ENCODE assay signal across 8 cellular contexts in genomic region chr17:57902117-57902799, GRCh38. TPM values are rescaled to one million over a fixed set of nuclear protein-coding genes. Genes with fewer than 3 reads are reported as not detected.
DNase-seq lines count a peak whose midpoint lies in the region; ATAC-seq, FAIRE-seq and TF ChIP-seq lines count a peak whose summit lies in the region.

No MANE protein-coding gene starts in this region.

- H3K27me3 ChIP-seq in keratinocyte (ENCODE audit: control insufficient read depth, extremely low read depth, insufficient read depth, low read length) (no peaks in the 10 kb centered on the region), Karpas-422 (ENCODE audit: low read length) (no peaks in the 10 kb centered on the region)

- H3K4me2 ChIP-seq in keratinocyte (ENCODE audit: control insufficient read depth, extremely low read depth, insufficient read depth, low read depth, low read length) (no peak overlapping the region), Karpas-422 (ENCODE audit: low read depth, low read length, poor library complexity, severe bottlenecking) (no peak overlapping the region)

- H3K4me3 ChIP-seq in keratinocyte (ENCODE audit: control insufficient read depth in 2 of 3, extremely low read depth in 1 of 3, insufficient read depth in 2 of 3, low read depth in 1 of 3, low read length in 3 of 3) (no peak overlapping the region), Karpas-422 (ENCODE audit: low read length) (no peak overlapping the region)

- ATAC-seq in GM21367 (IDR thresholded peaks at IDR 0.05; ENCODE audit: unreplicated experiment) (peak; percentile 50), HG03565 (IDR thresholded peaks at IDR 0.05; ENCODE audit: unreplicated experiment) (peak; percentile 53)

- no peak overlapping the region for H3K9ac ChIP-seq in keratinocyte (ENCODE audit: control insufficient read depth, extremely low read depth, insufficient read depth, low read length)
- H3K9ac ChIP-seq in Karpas-422 (ENCODE audit: low read length), result no peak overlapping the region

- peaks cover 71% of the 10 kb centered on the region for H3K4me1 ChIP-seq in keratinocyte (ENCODE audit: control insufficient read depth, extremely low read depth, insufficient read depth, low read length)
- H3K4me1 ChIP-seq in Karpas-422 (ENCODE audit: low read length), result peaks cover 32% of the 10 kb centered on the region

- H2AFZ ChIP-seq in keratinocyte (ENCODE audit: control insufficient read depth, low read length) (no peak overlapping the region), Karpas-422 (ENCODE audit: low read length) (no peak overlapping the region)

- no peak for TF ChIP-seq CTCF in keratinocyte (optimal IDR thresholded peaks at IDR 0.05 in 1 of 3, IDR thresholded peaks at IDR 0.05 in 1 of 3, conservative IDR thresholded peaks at IDR 0.05 in 1 of 3; ENCODE audit: extremely low read depth in 1 of 3, insufficient read depth in 2 of 3, low read length in 3 of 3)

- H3K27ac ChIP-seq in keratinocyte (ENCODE audit: control insufficient read depth, insufficient read depth, low read length) (peak overlapping the region; percentile 86), Karpas-422 (ENCODE audit: low read length) (no peak overlapping the region)

- H3K9me2 ChIP-seq in Karpas-422 (replicated peaks; ENCODE audit: insufficient read depth, low read length), result no peaks in the 10 kb centered on the region

- no peaks in the 10 kb centered on the region for H4K20me1 ChIP-seq in keratinocyte (ENCODE audit: control insufficient read depth, extremely low read depth, insufficient read depth, low read length)
- H4K20me1 ChIP-seq in Karpas-422 (ENCODE audit: insufficient read depth, low read depth, low read length), result no peaks in the 10 kb centered on the region

- dilution Hi-C loops in keratinocyte (cut with MboI; ENCODE audit: extremely low pct_ligation_motif_present, low sequenced_read_pairs), result no loop called here

- H3K36me3 ChIP-seq in keratinocyte (ENCODE audit: control insufficient read depth in 2 of 2, extremely low read depth in 1 of 2, insufficient read depth in 2 of 2, low read length in 2 of 2) (no peaks in the 10 kb centered on the region), Karpas-422 (ENCODE audit: insufficient read depth, low read length) (no peaks in the 10 kb centered on the region)

- H3K9me3 ChIP-seq in keratinocyte (ENCODE audit: control insufficient read depth, low read depth, low read length) (no peaks in the 10 kb centered on the region), Karpas-422 (ENCODE audit: low read length) (no peaks in the 10 kb centered on the region)

- FAIRE-seq in keratinocyte (lab: Jason Lieb, UNC), result no peak

- peak; percentile 29 for DNase-seq in DMS79 treated with DMSO at 0.1 percent for 48 hours (lab: John Stamatoyannopoulos, UW)
- DNase-seq in keratinocyte (ENCODE audit: low read depth, low spot score), result no peak
- DNase-seq in Karpas-422, result no peak
- no peak for DNase-seq in NCI-H226
- no peak for DNase-seq in NCI-H2227 treated with DMSO at 0.1 percent for 48 hours (lab: John Stamatoyannopoulos, UW)
- no peak for DNase-seq in medulla oblongata (ENCODE audit: extremely low spot score)

- no peaks in the 10 kb centered on the region for H3K9me1 ChIP-seq in keratinocyte (ENCODE audit: control insufficient read depth, extremely low read depth, insufficient read depth, low read length)

- H3K79me2 ChIP-seq in keratinocyte (ENCODE audit: control insufficient read depth, insufficient read depth, low read length), result peaks cover 2% of the 10 kb centered on the region
- H3K79me2 ChIP-seq in Karpas-422 (ENCODE audit: low read length), result no peaks in the 10 kb centered on the region

RNA-seq across cellular contexts. Expression of gene MRPS23, which starts 52.4 kb away (rescaled TPM):
- polyA plus RNA-seq in keratinocyte, result 52.8 to 60.2 TPM (median 57.3 TPM) in 3 replicates
- polyA plus RNA-seq in keratinocyte (2011; ENCODE audit: low read depth), result 45.1 TPM
- polyA plus RNA-seq in keratinocyte (2011; cell fraction: cytosol; rRNA removed), result 28.0 and 33.1 TPM in 2 replicates
- 17.3 and 32.0 TPM in 2 replicates for polyA plus RNA-seq in keratinocyte (2011; cell fraction: nucleus; rRNA removed)
- polyA plus RNA-seq in keratinocyte (2012; ENCODE audit: low replicate concordance), result 52.4 and 69.6 TPM in 2 replicates
- 16.7 to 24.3 TPM (median 24.0 TPM) in 3 replicates for polyA minus RNA-seq in keratinocyte
- 39.9 TPM for polyA minus RNA-seq in keratinocyte (2011; cell fraction: cytosol; rRNA and poly(A)+ RNA removed)
- 4.7 and 8.2 TPM in 2 replicates for polyA minus RNA-seq in keratinocyte (2011; cell fraction: nucleus; rRNA and poly(A)+ RNA removed)
- 35.1 and 61.3 TPM in 2 replicates for total RNA-seq in Karpas-422 (2014; rRNA removed; shearing (Covaris generic); ENCODE audit: low replicate concordance)

RNA-seq across cellular contexts. Expression of gene CUEDC1, which starts 53.0 kb away (rescaled TPM):
- polyA plus RNA-seq in keratinocyte, result 12.9 to 18.7 TPM (median 14.4 TPM) in 3 replicates
- 3.6 TPM for polyA plus RNA-seq in keratinocyte (2011; ENCODE audit: low read depth)
- polyA plus RNA-seq in keratinocyte (2011; cell fraction: cytosol; rRNA removed), result 11.2 and 13.6 TPM in 2 replicates
- polyA plus RNA-seq in keratinocyte (2011; cell fraction: nucleus; rRNA removed), result 31.3 and 40.1 TPM in 2 replicates
- 6.4 and 19.7 TPM in 2 replicates for polyA plus RNA-seq in keratinocyte (2012; ENCODE audit: low replicate concordance)
- 13.5 to 25.5 TPM (median 14.4 TPM) in 3 replicates for polyA minus RNA-seq in keratinocyte
- polyA minus RNA-seq in keratinocyte (2011; cell fraction: cytosol; rRNA and poly(A)+ RNA removed), result 18.4 TPM
- polyA minus RNA-seq in keratinocyte (2011; cell fraction: nucleus; rRNA and poly(A)+ RNA removed), result 13.1 and 14.2 TPM in 2 replicates
- total RNA-seq in Karpas-422 (2014; rRNA removed; shearing (Covaris generic); ENCODE audit: low replicate concordance), result 0.71 and 2.6 TPM in 2 replicates
